1 cellular context compared by ENCODE assay signal in the genomic region with DNA sequence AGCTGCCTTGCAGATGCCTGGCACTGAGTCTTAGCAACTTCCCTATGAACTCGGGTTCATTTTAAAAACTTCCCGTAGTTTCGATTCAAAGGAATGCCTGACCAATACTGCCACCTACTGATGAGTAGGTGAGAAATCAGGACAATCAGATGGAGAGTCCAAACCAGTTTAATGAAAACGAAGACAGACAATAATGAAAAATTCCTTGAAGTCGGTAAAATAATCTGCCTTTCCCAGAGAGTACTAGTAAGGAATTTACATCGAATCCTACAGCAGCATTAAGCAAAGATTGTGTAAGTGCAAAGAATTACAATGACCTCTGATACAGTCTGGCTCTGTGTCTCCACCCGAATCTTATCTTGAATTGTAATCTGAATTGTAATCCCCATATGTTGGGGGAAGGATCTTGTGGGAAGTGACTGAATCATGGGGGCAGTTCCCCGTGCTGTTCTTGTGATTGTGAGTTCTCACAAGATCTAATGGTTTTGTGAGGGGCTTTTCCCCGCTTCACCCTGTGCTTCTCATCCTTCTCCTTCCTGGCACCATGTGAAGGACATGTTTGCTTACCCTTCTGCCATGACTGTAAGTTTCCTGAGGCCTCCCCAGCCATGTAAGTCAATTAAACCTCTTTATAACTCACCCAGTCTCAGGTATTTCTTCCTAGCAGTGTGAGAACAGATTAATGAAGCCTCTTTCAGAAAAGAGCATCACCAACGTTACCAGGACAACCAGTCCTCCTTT.
TF ChIP-seq lines count a peak whose summit lies in the region.

No MANE protein-coding gene starts in this region.

TF ChIP-seq in K562, 482 proteins besides CTCF, POLR2A, EP300 and RAD21 (continued from another document):
- TF ChIP-seq, protein P1, sequence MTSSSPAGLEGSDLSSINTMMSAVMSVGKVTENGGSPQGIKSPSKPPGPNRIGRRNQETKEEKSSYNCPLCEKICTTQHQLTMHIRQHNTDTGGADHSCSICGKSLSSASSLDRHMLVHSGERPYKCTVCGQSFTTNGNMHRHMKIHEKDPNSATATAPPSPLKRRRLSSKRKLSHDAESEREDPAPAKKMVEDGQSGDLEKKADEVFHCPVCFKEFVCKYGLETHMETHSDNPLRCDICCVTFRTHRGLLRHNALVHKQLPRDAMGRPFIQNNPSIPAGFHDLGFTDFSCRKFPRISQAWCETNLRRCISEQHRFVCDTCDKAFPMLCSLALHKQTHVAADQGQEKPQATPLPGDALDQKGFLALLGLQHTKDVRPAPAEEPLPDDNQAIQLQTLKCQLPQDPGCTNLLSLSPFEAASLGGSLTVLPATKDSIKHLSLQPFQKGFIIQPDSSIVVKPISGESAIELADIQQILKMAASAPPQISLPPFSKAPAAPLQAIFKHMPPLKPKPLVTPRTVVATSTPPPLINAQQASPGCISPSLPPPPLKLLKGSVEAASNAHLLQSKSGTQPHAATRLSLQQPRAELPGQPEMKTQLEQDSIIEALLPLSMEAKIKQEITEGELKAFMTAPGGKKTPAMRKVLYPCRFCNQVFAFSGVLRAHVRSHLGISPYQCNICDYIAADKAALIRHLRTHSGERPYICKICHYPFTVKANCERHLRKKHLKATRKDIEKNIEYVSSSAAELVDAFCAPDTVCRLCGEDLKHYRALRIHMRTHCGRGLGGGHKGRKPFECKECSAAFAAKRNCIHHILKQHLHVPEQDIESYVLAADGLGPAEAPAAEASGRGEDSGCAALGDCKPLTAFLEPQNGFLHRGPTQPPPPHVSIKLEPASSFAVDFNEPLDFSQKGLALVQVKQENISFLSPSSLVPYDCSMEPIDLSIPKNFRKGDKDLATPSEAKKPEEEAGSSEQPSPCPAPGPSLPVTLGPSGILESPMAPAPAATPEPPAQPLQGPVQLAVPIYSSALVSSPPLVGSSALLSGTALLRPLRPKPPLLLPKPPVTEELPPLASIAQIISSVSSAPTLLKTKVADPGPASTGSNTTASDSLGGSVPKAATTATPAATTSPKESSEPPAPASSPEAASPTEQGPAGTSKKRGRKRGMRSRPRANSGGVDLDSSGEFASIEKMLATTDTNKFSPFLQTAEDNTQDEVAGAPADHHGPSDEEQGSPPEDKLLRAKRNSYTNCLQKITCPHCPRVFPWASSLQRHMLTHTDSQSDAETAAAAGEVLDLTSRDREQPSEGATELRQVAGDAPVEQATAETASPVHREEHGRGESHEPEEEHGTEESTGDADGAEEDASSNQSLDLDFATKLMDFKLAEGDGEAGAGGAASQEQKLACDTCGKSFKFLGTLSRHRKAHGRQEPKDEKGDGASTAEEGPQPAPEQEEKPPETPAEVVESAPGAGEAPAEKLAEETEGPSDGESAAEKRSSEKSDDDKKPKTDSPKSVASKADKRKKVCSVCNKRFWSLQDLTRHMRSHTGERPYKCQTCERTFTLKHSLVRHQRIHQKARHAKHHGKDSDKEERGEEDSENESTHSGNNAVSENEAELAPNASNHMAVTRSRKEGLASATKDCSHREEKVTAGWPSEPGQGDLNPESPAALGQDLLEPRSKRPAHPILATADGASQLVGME (CRISPR knock-in tag; IDR thresholded peaks at IDR 0.05), result no peak
- no peak for TF ChIP-seq CBFA2T2 (conservative IDR thresholded peaks at IDR 0.05)
- TF ChIP-seq SMAD2 (IDR thresholded peaks at IDR 0.05; ENCODE audit: low read depth, low read length), result no peak
- no peak for TF ChIP-seq SETDB1 (IDR thresholded peaks at IDR 0.05; ENCODE audit: low read length)
- TF ChIP-seq ZNF224 (CRISPR knock-in tag; IDR thresholded peaks at IDR 0.05), result no peak
- TF ChIP-seq DEAF1 (CRISPR knock-in tag; IDR thresholded peaks at IDR 0.05), result peak; percentile 50; the same call in 1 of the 2 replicates
- TF ChIP-seq RFX1 (IDR thresholded peaks at IDR 0.05), result 0 out of 2 replicates have a peak, but pooled peaks have one; percentile 25
- TF ChIP-seq ZNF395 (CRISPR knock-in tag; IDR thresholded peaks at IDR 0.05), result no peak
- 0 out of 2 replicates have a peak, but pooled peaks have one; percentile 11 for TF ChIP-seq L3MBTL2 (IDR thresholded peaks at IDR 0.05)
- no peak for TF ChIP-seq ZNF766 (CRISPR knock-in tag; conservative IDR thresholded peaks at IDR 0.05)
- TF ChIP-seq ELK1 (CRISPR knock-in tag; IDR thresholded peaks at IDR 0.05), result no peak
- no peak for TF ChIP-seq SMARCA5 (IDR thresholded peaks at IDR 0.05)
- peak; percentile 27; the same call in 1 of the 2 replicates for TF ChIP-seq SOX6 (IDR thresholded peaks at IDR 0.05)
- TF ChIP-seq ZFP30 (CRISPR knock-in tag; IDR thresholded peaks at IDR 0.05; ENCODE audit: borderline replicate concordance), result no peak
- TF ChIP-seq, protein P2, sequence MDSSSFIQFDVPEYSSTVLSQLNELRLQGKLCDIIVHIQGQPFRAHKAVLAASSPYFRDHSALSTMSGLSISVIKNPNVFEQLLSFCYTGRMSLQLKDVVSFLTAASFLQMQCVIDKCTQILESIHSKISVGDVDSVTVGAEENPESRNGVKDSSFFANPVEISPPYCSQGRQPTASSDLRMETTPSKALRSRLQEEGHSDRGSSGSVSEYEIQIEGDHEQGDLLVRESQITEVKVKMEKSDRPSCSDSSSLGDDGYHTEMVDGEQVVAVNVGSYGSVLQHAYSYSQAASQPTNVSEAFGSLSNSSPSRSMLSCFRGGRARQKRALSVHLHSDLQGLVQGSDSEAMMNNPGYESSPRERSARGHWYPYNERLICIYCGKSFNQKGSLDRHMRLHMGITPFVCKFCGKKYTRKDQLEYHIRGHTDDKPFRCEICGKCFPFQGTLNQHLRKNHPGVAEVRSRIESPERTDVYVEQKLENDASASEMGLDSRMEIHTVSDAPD (CRISPR knock-in tag; IDR thresholded peaks at IDR 0.05), result no peak
- TF ChIP-seq, protein P3, sequence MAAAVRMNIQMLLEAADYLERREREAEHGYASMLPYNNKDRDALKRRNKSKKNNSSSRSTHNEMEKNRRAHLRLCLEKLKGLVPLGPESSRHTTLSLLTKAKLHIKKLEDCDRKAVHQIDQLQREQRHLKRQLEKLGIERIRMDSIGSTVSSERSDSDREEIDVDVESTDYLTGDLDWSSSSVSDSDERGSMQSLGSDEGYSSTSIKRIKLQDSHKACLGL (CRISPR knock-in tag; IDR thresholded peaks at IDR 0.05; ENCODE audit: borderline replicate concordance, poor library complexity, severe bottlenecking), result no peak
- no peak for TF ChIP-seq RBM15 (IDR thresholded peaks at IDR 0.05; ENCODE audit: insufficient read depth, low read length)
- no peak for TF ChIP-seq CREB3L1 (IDR thresholded peaks at IDR 0.05; ENCODE audit: borderline replicate concordance, low read depth)
- 0 out of 2 replicates have a peak, but pooled peaks have one; percentile 45 for TF ChIP-seq SMC3 (conservative IDR thresholded peaks at IDR 0.05; ENCODE audit: insufficient read depth, low read depth, low read length)
- no peak for TF ChIP-seq ZNF445 (CRISPR knock-in tag; IDR thresholded peaks at IDR 0.05; ENCODE audit: low read depth)
- TF ChIP-seq ELF4 (CRISPR knock-in tag; IDR thresholded peaks at IDR 0.05), result no peak
- no peak for TF ChIP-seq FOXJ2 (tag; IDR thresholded peaks at IDR 0.05)
